23 cellular contexts compared by ENCODE assay signal in the genomic region with DNA sequence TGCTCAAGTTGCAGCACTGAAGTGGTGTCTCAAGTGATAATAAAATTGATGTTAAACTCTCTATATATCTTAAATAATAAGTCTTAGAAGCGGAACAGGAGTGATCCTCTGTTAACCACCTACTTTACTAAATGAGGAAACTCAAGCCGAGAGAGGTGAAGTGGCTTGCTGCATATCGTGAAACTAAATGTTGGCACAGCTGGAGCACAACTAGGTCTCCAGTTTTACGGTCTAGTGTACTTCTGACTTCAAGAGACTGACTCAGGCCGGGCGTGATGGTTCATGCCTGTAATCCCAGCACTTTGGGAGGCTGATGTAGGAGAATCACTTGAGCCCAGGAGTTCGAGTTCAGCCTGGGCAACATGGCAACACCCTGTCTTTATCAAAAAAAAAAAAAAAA. TPM values are rescaled to one million over a fixed set of nuclear protein-coding genes. Genes with fewer than 3 reads are reported as not detected.
DNase-seq lines count a peak whose midpoint lies in the region; ATAC-seq and TF ChIP-seq lines count a peak whose summit lies in the region.
"Had no signal": no experiment of that assay in that cellular context is flagged by ENCODE, and none has a peak within 500 bp of the region (broad histone marks: within the 10 kb centered on the region; RNA-seq: fewer than 3 reads in every experiment).

No MANE protein-coding gene starts in this region.

- in situ Hi-C loops in ACHN (cut with HindIII; ENCODE audit: low pct_ligation_motif_present, low pct_unique_long_range_greater_than_20kb, low sequenced_read_pairs), result no loop called here

- H3K27me3 ChIP-seq in lower lobe of right lung (ENCODE audit: low read depth), result no peaks in the 10 kb centered on the region
- H3K27me3 ChIP-seq in ascending aorta, result no peaks in the 10 kb centered on the region
- H3K27me3 ChIP-seq: gastrocnemius medialis, hepatocyte, Peyer's patch had no signal

- no peaks in the 10 kb centered on the region for H3K9me3 ChIP-seq in lower lobe of right lung
- H3K9me3 ChIP-seq in ascending aorta, result no peaks in the 10 kb centered on the region
- H3K9me3 ChIP-seq: gastrocnemius medialis, HAP-1, Peyer's patch had no signal

- intact Hi-C loops in lower lobe of right lung (cut with DNase I), result no loop called here
- intact Hi-C loops in ascending aorta (cut with DNase I), result no loop called here

- H3K36me3 ChIP-seq in lower lobe of right lung, result no peaks in the 10 kb centered on the region
- H3K36me3 ChIP-seq in ascending aorta, result no peaks in the 10 kb centered on the region
- H3K36me3 ChIP-seq: gastrocnemius medialis, HAP-1, Peyer's patch had no signal

- H3K4me1 ChIP-seq in lower lobe of right lung (no peaks in the 10 kb centered on the region), ascending aorta (no peaks in the 10 kb centered on the region)
- H3K4me1 ChIP-seq: gastrocnemius medialis, Peyer's patch had no signal

- H3K27ac ChIP-seq in lower lobe of right lung, result no peak overlapping the region
- no peak overlapping the region for H3K27ac ChIP-seq in ascending aorta
- H3K27ac ChIP-seq: 22Rv1, gastrocnemius medialis, hepatocyte, Peyer's patch had no signal

- TF ChIP-seq CTCF in lower lobe of right lung (IDR thresholded peaks at IDR 0.05) (no peak), ascending aorta (IDR thresholded peaks at IDR 0.05) (no peak)

- peak; percentile 12 to 91 (median 71) for DNase-seq in NCI-H1417 (lab: John Stamatoyannopoulos, UW)
- no peak for DNase-seq in NCI-H1417 treated with DMSO at 0.1 percent for 48 hours (lab: John Stamatoyannopoulos, UW)
- peak; percentile 2 for DNase-seq in NCI-H1092 treated with DMSO at 0.1 percent for 48 hours (lab: John Stamatoyannopoulos, UW)
- peak; percentile 33 for DNase-seq in NCI-H345 treated with DMSO at 0.1 percent for 48 hours (lab: John Stamatoyannopoulos, UW; ENCODE audit: unreplicated experiment)
- peak; percentile 54 for DNase-seq in lower lobe of right lung
- DNase-seq in ascending aorta (ENCODE audit: low spot score in 2 of 2), result no peak
- DNase-seq in SKM-1 treated with dmso at 0.1 percent for 144 hours (lab: John Stamatoyannopoulos, UW; ENCODE audit: unreplicated experiment), result no peak
- DNase-seq in ACHN, result no peak
- DNase-seq: activated B cell treated with CpG ODN at 0.5 μM for 24 hours; activated CD4-positive, alpha-beta T cell treated with anti-CD3 and anti-CD28 coated beads, Interleukin-2, amount 50 U/mL, for 1 hour; activated naive CD8-positive, alpha-beta T cell treated with anti-CD3 and anti-CD28 coated beads, Interleukin-2, amount 50 U/mL, for 24 hours; activated T-cell treated with anti-CD3 and anti-CD28 coated beads, Interleukin-2, amount 50 U/mL, for 48 hours; CD4-positive, alpha-beta T cell; dermis blood vessel endothelial cell; gastrocnemius medialis; left colon; mesendoderm; NCI-H526; Peyer's patch; stimulated activated naive B cell treated with anti-CD40 and anti-IgM and Interleukin-4, amounts not matched to agents 10 μg/mL and 1 μg/mL and 100 μg/mL, for 72 hours had no signal

- peak; percentile 85 to 95 for ATAC-seq in lower lobe of right lung
- ATAC-seq: activated naive CD8-positive, alpha-beta T cell treated with anti-CD3 and anti-CD28 coated beads, Interleukin-2, amount 50 U/mL, for 24 hours; gastrocnemius medialis; left colon; stimulated activated naive B cell treated with anti-CD40 and anti-IgM and Interleukin-4, amounts not matched to agents 10 μg/mL and 1 μg/mL and 100 μg/mL, for 72 hours had no signal

- H3K4me3 ChIP-seq in lower lobe of right lung, result no peak overlapping the region
- no peak overlapping the region for H3K4me3 ChIP-seq in ascending aorta
- H3K4me3 ChIP-seq: gastrocnemius medialis, HAP-1, hepatocyte, Peyer's patch had no signal

RNA-seq across cellular contexts. Expression of gene PLS3, which starts 35.5 kb away (rescaled TPM):
- total RNA-seq in lower lobe of right lung (138 TPM), ascending aorta (155 TPM)
- total RNA-seq: activated B cell treated with CpG ODN at 0.5 μM for 24 hours had no signal

Comparison
In these comparisons a context has a peak if more than half of its experiments do, and no peak if none do; other contexts are left out.
1. DNase-seq: peak in NCI-H1417 (3 of 3), NCI-H1092 treated with DMSO at 0.1 percent for 48 hours (single experiment), NCI-H345 treated with DMSO at 0.1 percent for 48 hours (single experiment) and lower lobe of right lung (single experiment); none in NCI-H1417 treated with DMSO at 0.1 percent for 48 hours (single experiment), ascending aorta (0 of 2), SKM-1 treated with dmso at 0.1 percent for 144 hours (single experiment) and ACHN (single experiment).